9 cellular contexts compared by ENCODE assay signal in genomic region chr4:99447079-99447478, GRCh38. TPM values are rescaled to one million over a fixed set of nuclear protein-coding genes. Genes with fewer than 3 reads are reported as not detected.
DNase-seq lines count a peak whose midpoint lies in the region; ATAC-seq, FAIRE-seq and TF ChIP-seq lines count a peak whose summit lies in the region.
"Had no signal": no experiment of that assay in that cellular context is flagged by ENCODE, and none has a peak within 500 bp of the region (broad histone marks: within the 10 kb centered on the region; RNA-seq: fewer than 3 reads in every experiment).

No MANE protein-coding gene starts in this region.

- WGBS in H1 (ENCODE audit: extremely low coverage in 1 of 2, insufficient coverage in 1 of 2, insufficient read length in 1 of 2, insufficient replicate concordance in 2 of 2, low coverage in 1 of 2, low lambda C conversion rate in 2 of 2, missing lambda C conversion rate in 1 of 2), 2 experiments: 64% methylated on average over 3 of the region's 3 CpGs; no CpG with 5 or more reads in 1 of the 2 experiments

- no peaks in the 10 kb centered on the region for H3K79me2 ChIP-seq in H1 (ENCODE audit: control insufficient read depth in 1 of 2, insufficient read depth in 2 of 2, low read length in 2 of 2)

- H3K23ac ChIP-seq in H1 (ENCODE audit: insufficient read length): no peak overlapping the region

- no peak overlapping the region for H3K4me2 ChIP-seq in H1 (ENCODE audit: insufficient read depth in 1 of 2, low read depth in 2 of 2, low read length in 2 of 2)

- no peak overlapping the region for H3K56ac ChIP-seq in H1 (replicated peaks; ENCODE audit: insufficient read length, low read depth, low read length)

- no peaks in the 10 kb centered on the region for H3K23me2 ChIP-seq in H1 (ENCODE audit: low read depth, low read length)

- H3K4ac ChIP-seq in H1 (replicated peaks; ENCODE audit: insufficient read length, low read depth, low read length): no peak overlapping the region

- no peak overlapping the region; the same call in 1 of the 2 replicates for H2AFZ ChIP-seq in H1 (ENCODE audit: low read length)

- no peak overlapping the region; the same call in 1 of the 2 replicates for H2BK5ac ChIP-seq in H1 (ENCODE audit: low read depth, low read length)

- TF ChIP-seq POLR2A in GM12891 (IDR thresholded peaks at IDR 0.05; ENCODE audit: low read depth, low read length) (no peak), H1 (IDR thresholded peaks at IDR 0.05; ENCODE audit: control extremely low read depth in 1 of 2, low read depth in 2 of 2, low read length in 2 of 2) (no peak)

- H3K14ac ChIP-seq in H1 (ENCODE audit: insufficient read length): no peak overlapping the region

- H2BK15ac ChIP-seq in H1 (ENCODE audit: low read length): no peak overlapping the region

- H2BK120ac ChIP-seq in H1 (replicated peaks; ENCODE audit: low read depth, low read length): no peak overlapping the region

- ATAC-seq in GM21717 (IDR thresholded peaks at IDR 0.05; ENCODE audit: unreplicated experiment): peak; percentile 95

- H4K91ac ChIP-seq in H1 (replicated peaks; ENCODE audit: insufficient read length, low read length): no peak overlapping the region

- POLR2A ChIA-PET in H1 (lab: Charles Lee; ENCODE audit: partially characterized antibody): no interaction called here

- H3K9ac ChIP-seq in HUES6 (ENCODE audit: low read length) (no peak overlapping the region), H1 (replicated peaks in 1 of 4; ENCODE audit: extremely low read depth in 1 of 4, low read depth in 3 of 4, low read length in 3 of 4) (no peak overlapping the region)

- CTCF ChIA-PET in H1 (lab: Charles Lee; ENCODE audit: partially characterized antibody): interaction anchor here (0.5 kb wide), 1 partner anchor 607 kb away, joined by 3 read pairs; no protein-coding TSS in a partner anchor

- intact Hi-C loops in tibial artery (cut with DNase I; ENCODE audit: low total_unique reads): no loop called here

- H3K18ac ChIP-seq in H1 (ENCODE audit: extremely low read depth, low read length): no peak overlapping the region

- H4K8ac ChIP-seq in H1 (ENCODE audit: extremely low read depth, insufficient read depth, low read length): no peak overlapping the region

- H2AK5ac ChIP-seq in H1 (ENCODE audit: low read depth, low read length): no peak overlapping the region

- H4K5ac ChIP-seq in H1 (ENCODE audit: insufficient read length, low read depth, low read length): no peak overlapping the region

- H3K4me3 ChIP-seq in HUES6 (ENCODE audit: low read depth, low read length) (no peak overlapping the region), H1 (ENCODE audit: extremely low read depth in 1 of 4, insufficient read depth in 2 of 4, low read depth in 3 of 4, low read length in 4 of 4) (no peak overlapping the region), tibial artery (no peak overlapping the region)
- H3K4me3 ChIP-seq: lung had no signal

- no peaks in the 10 kb centered on the region for H4K20me1 ChIP-seq in H1 (replicated peaks in 1 of 2; ENCODE audit: control insufficient read depth in 1 of 2, insufficient read depth in 2 of 2, low read length in 2 of 2)

- FAIRE-seq in GM12891 (lab: Jason Lieb, UNC) (peak; percentile 66), H1 (lab: Jason Lieb, UNC) (no peak)

- no peak overlapping the region for H2BK20ac ChIP-seq in H1 (ENCODE audit: low read length)

- H3K36me3 ChIP-seq in HUES6 (ENCODE audit: control insufficient read depth, insufficient read depth, low read length) (no peaks in the 10 kb centered on the region), H1 (ENCODE audit: control insufficient read depth in 2 of 4, insufficient read depth in 4 of 4, low read length in 3 of 4) (no peaks in the 10 kb centered on the region; a peak in 1 of 8 replicates), tibial artery (no peaks in the 10 kb centered on the region)

- TF ChIP-seq RAD21 in H1 (IDR thresholded peaks at IDR 0.05 in 1 of 2, conservative IDR thresholded peaks at IDR 0.05 in 1 of 2; ENCODE audit: low read depth in 2 of 2, low read length in 2 of 2): no peak

- DNase-seq in GM12891 (ENCODE audit: insufficient read length, low spot score) (no peak), H1 (ENCODE audit: low read depth in 1 of 2, low spot score in 2 of 2) (no peak), stromal cell of bone marrow (ENCODE audit: low read depth) (peak; percentile 57), DMS114 treated with DMSO at 0.1 percent for 48 hours (lab: John Stamatoyannopoulos, UW; ENCODE audit: unreplicated experiment) (no peak), tibial artery (no peak)
- DNase-seq in activated effector memory CD4-positive, alpha-beta T cell treated with Interleukin-2 at 50 U/mL for 16 hours: no peak

- H3K9me3 ChIP-seq in HUES6 (ENCODE audit: control insufficient read depth, insufficient read depth, low read depth, low read length) (peaks cover 8% of the 10 kb centered on the region), H1 (ENCODE audit: insufficient read depth in 2 of 2, low read depth in 1 of 2, low read length in 1 of 2) (peaks cover 0 to 3% of the 10 kb centered on the region in 2 experiments; a peak in 1 of 4 replicates), tibial artery (peaks cover 0 to 5% (median 4%) of the 10 kb centered on the region in 3 donors)

- TF ChIP-seq CTCF in H1 (IDR thresholded peaks at IDR 0.05; ENCODE audit: control extremely low read depth in 1 of 3, insufficient read depth in 1 of 3, low read depth in 1 of 3, low read length in 3 of 3): no peak
- no peak for TF ChIP-seq CTCF in tibial artery (IDR thresholded peaks at IDR 0.05)

- no peak overlapping the region for H2BK12ac ChIP-seq in H1 (ENCODE audit: low read depth, low read length)

- no peaks in the 10 kb centered on the region for H3K27me3 ChIP-seq in HUES6 (ENCODE audit: control insufficient read depth, insufficient read depth, low read length)
- no peaks in the 10 kb centered on the region for H3K27me3 ChIP-seq in H1 (replicated peaks in 1 of 4; ENCODE audit: control insufficient read depth in 3 of 4, extremely low read depth in 1 of 4, insufficient read depth in 3 of 4, low read length in 3 of 4)
- H3K27me3 ChIP-seq in tibial artery: no peaks in the 10 kb centered on the region

- no peaks in the 10 kb centered on the region for H3K4me1 ChIP-seq in HUES6 (ENCODE audit: control insufficient read depth, insufficient read depth, low read length)
- no peaks in the 10 kb centered on the region for H3K4me1 ChIP-seq in H1 (replicated peaks in 1 of 4; ENCODE audit: control insufficient read depth in 3 of 4, insufficient read depth in 4 of 4, low read length in 3 of 4)
- peaks cover 0 to 13% (median 0%) of the 10 kb centered on the region in 4 donors for H3K4me1 ChIP-seq in tibial artery

- H3K79me1 ChIP-seq in H1 (ENCODE audit: low read depth, low read length): no peaks in the 10 kb centered on the region

- H3K27ac ChIP-seq in HUES6 (ENCODE audit: low read depth, low read length): peak overlapping the region; percentile 68
- H3K27ac ChIP-seq in H1 (ENCODE audit: low read depth, low read length): no peak overlapping the region
- peak overlapping the region in 1 of 2 donors; percentile 30 for H3K27ac ChIP-seq in tibial artery

- no peak for TF ChIP-seq EP300 in H1 (IDR thresholded peaks at IDR 0.05; ENCODE audit: borderline replicate concordance in 1 of 2, low read depth in 2 of 2, low read length in 2 of 2)

TF ChIP-seq in GM12891, 5 proteins besides CTCF, POLR2A, EP300 and RAD21:
- no peak for TF ChIP-seq POU2F2 (IDR thresholded peaks at IDR 0.05; ENCODE audit: low read depth, low read length)
- TF ChIP-seq POLR2AphosphoS5 (IDR thresholded peaks at IDR 0.05; ENCODE audit: low read depth, low read length): no peak
- no peak for TF ChIP-seq PAX5 (IDR thresholded peaks at IDR 0.05; ENCODE audit: insufficient read depth, low read length, severe bottlenecking)
- TF ChIP-seq SPI1 (IDR thresholded peaks at IDR 0.05; ENCODE audit: low read depth, low read length): peak; percentile 49
- TF ChIP-seq TAF1 (IDR thresholded peaks at IDR 0.05; ENCODE audit: low read depth, low read length): no peak

TF ChIP-seq in H1, 55 proteins besides CTCF, POLR2A, EP300 and RAD21:
- TF ChIP-seq BACH1 (IDR thresholded peaks at IDR 0.05; ENCODE audit: low read length): peak; percentile 95
- no peak for TF ChIP-seq EZH2 (IDR thresholded peaks at IDR 0.05; ENCODE audit: low read depth, low read length, severe bottlenecking)
- peak; percentile 88 for TF ChIP-seq MAFK (IDR thresholded peaks at IDR 0.05; ENCODE audit: low read depth, low read length)

RNA-seq across cellular contexts. Expression of gene ADH7, which starts 11.9 kb away (rescaled TPM):
- polyA plus RNA-seq in GM12891 (2012; ENCODE audit: low read depth, missing spikeins): not detected
- total RNA-seq in H1 (2021; fragmentation: NEBNext Ultra II Directional; extraction: Animal tissue kit (Norgen Biotek cat#: 25700)): not detected in 2 replicates
- polyA plus RNA-seq in H1 (2011; rRNA removed): not detected in 2 replicates
- polyA plus RNA-seq in H1 (2011; cell fraction: cytosol; rRNA removed): not detected
- not detected for polyA plus RNA-seq in H1 (2011; cell fraction: nucleus; rRNA removed)
- polyA plus RNA-seq in H1 (2012, experiment 1 of 2): not detected in 4 replicates
- not detected for polyA plus RNA-seq in H1 (2012, experiment 2 of 2)
- polyA plus RNA-seq in H1 (2013, experiment 1 of 2): not detected
- not detected for polyA plus RNA-seq in H1 (2013, experiment 2 of 2)
- polyA minus RNA-seq in H1 (2011; rRNA and poly(A)+ RNA removed): not detected in 2 replicates
- polyA minus RNA-seq in H1 (2011; cell fraction: cytosol; rRNA and poly(A)+ RNA removed): not detected
- polyA minus RNA-seq in H1 (2011; cell fraction: nucleus; rRNA and poly(A)+ RNA removed): not detected
